In the genomic region with DNA sequence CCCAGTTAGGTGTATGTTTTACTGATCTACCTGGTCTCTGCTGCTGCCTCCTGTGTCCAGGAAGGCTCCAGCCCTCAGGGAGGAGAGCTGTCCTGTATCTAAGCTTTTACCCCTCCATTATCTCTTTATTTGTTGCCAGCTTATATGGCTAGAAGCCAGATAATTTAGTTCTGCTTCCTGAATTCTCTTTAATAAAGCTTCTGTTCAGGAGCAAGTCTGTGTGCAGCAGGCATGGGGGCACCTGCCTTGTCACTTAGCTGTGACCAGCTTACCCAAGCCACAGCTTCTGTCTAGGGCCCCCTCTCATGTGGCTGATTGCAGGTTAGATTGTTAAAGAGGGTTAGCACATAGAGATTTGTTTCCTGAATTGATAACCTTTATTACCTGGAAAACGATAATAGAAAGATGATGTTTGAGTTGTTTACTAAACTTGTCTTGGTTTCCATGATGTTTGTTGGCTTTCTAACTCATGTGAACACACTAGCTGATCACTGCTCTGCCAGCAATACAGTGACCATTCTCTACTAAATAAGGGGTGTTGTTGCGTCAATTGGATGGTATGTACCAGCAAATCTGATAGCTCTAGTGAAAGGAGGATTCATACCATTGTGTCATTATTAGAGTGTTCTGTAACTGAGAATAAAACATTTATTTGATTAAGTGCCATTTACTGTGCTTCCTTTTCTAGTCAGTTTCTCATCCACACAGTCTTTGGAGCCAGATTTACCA, we compare ENCODE assay signal across 1 cellular context.
TF ChIP-seq lines count a peak whose summit lies in the region.

No MANE protein-coding gene starts in this region.

TF ChIP-seq in GM23338, 12 proteins besides CTCF, POLR2A, EP300 and RAD21:
- no peak for TF ChIP-seq ZNF114 (CRISPR knock-in tag; IDR thresholded peaks at IDR 0.05)
- TF ChIP-seq NANOG (IDR thresholded peaks at IDR 0.05; ENCODE audit: borderline replicate concordance), result no peak
- TF ChIP-seq, protein P1, sequence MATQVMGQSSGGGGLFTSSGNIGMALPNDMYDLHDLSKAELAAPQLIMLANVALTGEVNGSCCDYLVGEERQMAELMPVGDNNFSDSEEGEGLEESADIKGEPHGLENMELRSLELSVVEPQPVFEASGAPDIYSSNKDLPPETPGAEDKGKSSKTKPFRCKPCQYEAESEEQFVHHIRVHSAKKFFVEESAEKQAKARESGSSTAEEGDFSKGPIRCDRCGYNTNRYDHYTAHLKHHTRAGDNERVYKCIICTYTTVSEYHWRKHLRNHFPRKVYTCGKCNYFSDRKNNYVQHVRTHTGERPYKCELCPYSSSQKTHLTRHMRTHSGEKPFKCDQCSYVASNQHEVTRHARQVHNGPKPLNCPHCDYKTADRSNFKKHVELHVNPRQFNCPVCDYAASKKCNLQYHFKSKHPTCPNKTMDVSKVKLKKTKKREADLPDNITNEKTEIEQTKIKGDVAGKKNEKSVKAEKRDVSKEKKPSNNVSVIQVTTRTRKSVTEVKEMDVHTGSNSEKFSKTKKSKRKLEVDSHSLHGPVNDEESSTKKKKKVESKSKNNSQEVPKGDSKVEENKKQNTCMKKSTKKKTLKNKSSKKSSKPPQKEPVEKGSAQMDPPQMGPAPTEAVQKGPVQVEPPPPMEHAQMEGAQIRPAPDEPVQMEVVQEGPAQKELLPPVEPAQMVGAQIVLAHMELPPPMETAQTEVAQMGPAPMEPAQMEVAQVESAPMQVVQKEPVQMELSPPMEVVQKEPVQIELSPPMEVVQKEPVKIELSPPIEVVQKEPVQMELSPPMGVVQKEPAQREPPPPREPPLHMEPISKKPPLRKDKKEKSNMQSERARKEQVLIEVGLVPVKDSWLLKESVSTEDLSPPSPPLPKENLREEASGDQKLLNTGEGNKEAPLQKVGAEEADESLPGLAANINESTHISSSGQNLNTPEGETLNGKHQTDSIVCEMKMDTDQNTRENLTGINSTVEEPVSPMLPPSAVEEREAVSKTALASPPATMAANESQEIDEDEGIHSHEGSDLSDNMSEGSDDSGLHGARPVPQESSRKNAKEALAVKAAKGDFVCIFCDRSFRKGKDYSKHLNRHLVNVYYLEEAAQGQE (IDR thresholded peaks at IDR 0.05; ENCODE audit: unreplicated experiment), result no peak
- TF ChIP-seq CREB1 (CRISPR knock-in tag; IDR thresholded peaks at IDR 0.05; ENCODE audit: low read depth), result no peak
- TF ChIP-seq EZH2phosphoT487 (IDR thresholded peaks at IDR 0.05; ENCODE audit: unreplicated experiment), result no peak
- no peak for TF ChIP-seq STAT1 (IDR thresholded peaks at IDR 0.05; ENCODE audit: unreplicated experiment)
- TF ChIP-seq EZH2 (IDR thresholded peaks at IDR 0.05; ENCODE audit: low read depth, unreplicated experiment), result no peak
- TF ChIP-seq ZNF331 (CRISPR knock-in tag; IDR thresholded peaks at IDR 0.05; ENCODE audit: low read depth), result no peak
- TF ChIP-seq POLR2AphosphoS5 (IDR thresholded peaks at IDR 0.05; ENCODE audit: low read depth), result no peak
- TF ChIP-seq, protein P2, sequence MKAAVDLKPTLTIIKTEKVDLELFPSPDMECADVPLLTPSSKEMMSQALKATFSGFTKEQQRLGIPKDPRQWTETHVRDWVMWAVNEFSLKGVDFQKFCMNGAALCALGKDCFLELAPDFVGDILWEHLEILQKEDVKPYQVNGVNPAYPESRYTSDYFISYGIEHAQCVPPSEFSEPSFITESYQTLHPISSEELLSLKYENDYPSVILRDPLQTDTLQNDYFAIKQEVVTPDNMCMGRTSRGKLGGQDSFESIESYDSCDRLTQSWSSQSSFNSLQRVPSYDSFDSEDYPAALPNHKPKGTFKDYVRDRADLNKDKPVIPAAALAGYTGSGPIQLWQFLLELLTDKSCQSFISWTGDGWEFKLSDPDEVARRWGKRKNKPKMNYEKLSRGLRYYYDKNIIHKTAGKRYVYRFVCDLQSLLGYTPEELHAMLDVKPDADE (IDR thresholded peaks at IDR 0.05), result no peak
- TF ChIP-seq JUNB (IDR thresholded peaks at IDR 0.05; ENCODE audit: unreplicated experiment), result no peak
- TF ChIP-seq, protein P3, sequence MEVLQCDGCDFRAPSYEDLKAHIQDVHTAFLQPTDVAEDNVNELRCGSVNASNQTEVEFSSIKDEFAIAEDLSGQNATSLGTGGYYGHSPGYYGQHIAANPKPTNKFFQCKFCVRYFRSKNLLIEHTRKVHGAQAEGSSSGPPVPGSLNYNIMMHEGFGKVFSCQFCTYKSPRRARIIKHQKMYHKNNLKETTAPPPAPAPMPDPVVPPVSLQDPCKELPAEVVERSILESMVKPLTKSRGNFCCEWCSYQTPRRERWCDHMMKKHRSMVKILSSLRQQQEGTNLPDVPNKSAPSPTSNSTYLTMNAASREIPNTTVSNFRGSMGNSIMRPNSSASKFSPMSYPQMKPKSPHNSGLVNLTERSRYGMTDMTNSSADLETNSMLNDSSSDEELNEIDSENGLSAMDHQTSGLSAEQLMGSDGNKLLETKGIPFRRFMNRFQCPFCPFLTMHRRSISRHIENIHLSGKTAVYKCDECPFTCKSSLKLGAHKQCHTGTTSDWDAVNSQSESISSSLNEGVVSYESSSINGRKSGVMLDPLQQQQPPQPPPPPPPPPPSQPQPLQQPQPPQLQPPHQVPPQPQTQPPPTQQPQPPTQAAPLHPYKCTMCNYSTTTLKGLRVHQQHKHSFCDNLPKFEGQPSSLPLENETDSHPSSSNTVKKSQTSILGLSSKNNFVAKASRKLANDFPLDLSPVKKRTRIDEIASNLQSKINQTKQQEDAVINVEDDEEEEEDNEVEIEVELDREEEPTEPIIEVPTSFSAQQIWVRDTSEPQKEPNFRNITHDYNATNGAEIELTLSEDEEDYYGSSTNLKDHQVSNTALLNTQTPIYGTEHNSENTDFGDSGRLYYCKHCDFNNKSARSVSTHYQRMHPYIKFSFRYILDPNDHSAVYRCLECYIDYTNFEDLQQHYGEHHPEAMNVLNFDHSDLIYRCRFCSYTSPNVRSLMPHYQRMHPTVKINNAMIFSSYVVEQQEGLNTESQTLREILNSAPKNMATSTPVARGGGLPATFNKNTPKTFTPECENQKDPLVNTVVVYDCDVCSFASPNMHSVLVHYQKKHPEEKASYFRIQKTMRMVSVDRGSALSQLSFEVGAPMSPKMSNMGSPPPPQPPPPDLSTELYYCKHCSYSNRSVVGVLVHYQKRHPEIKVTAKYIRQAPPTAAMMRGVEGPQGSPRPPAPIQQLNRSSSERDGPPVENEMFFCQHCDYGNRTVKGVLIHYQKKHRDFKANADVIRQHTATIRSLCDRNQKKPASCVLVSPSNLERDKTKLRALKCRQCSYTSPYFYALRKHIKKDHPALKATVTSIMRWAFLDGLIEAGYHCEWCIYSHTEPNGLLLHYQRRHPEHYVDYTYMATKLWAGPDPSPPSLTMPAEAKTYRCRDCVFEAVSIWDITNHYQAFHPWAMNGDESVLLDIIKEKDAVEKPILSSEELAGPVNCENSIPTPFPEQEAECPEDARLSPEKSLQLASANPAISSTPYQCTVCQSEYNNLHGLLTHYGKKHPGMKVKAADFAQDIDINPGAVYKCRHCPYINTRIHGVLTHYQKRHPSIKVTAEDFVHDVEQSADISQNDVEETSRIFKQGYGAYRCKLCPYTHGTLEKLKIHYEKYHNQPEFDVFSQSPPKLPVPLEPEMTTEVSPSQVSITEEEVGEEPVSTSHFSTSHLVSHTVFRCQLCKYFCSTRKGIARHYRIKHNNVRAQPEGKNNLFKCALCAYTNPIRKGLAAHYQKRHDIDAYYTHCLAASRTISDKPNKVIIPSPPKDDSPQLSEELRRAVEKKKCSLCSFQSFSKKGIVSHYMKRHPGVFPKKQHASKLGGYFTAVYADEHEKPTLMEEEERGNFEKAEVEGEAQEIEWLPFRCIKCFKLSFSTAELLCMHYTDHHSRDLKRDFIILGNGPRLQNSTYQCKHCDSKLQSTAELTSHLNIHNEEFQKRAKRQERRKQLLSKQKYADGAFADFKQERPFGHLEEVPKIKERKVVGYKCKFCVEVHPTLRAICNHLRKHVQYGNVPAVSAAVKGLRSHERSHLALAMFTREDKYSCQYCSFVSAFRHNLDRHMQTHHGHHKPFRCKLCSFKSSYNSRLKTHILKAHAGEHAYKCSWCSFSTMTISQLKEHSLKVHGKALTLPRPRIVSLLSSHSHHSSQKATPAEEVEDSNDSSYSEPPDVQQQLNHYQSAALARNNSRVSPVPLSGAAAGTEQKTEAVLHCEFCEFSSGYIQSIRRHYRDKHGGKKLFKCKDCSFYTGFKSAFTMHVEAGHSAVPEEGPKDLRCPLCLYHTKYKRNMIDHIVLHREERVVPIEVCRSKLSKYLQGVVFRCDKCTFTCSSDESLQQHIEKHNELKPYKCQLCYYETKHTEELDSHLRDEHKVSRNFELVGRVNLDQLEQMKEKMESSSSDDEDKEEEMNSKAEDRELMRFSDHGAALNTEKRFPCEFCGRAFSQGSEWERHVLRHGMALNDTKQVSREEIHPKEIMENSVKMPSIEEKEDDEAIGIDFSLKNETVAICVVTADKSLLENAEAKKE (CRISPR knock-in tag; IDR thresholded peaks at IDR 0.05), result no peak
TF ChIP-seq in GM23338: peak in this region for 0.
